19 cellular contexts compared by ENCODE assay signal in genomic region chr2:124261456-124261855, GRCh38.
"Had no signal": no experiment of that assay in that cellular context is flagged by ENCODE, and none has a peak within 500 bp of the region (broad histone marks: within the 10 kb centered on the region; RNA-seq: fewer than 3 reads in every experiment).

No MANE protein-coding gene starts in this region.

- H3K27me3 Mint-ChIP-seq: T-cell had no signal

- H3K27ac Mint-ChIP-seq: T-cell; T-helper 1 cell treated with Interleukin-12 subunit alpha and Interleukin-12 subunit beta and Interleukin-4 antibody, amounts not matched to agents 30 μg/mL and 1 μg/mL, for 36 hours had no signal

- H3K4me2 ChIP-seq: KMS-11, SK-N-SH had no signal

- H3K9me2 ChIP-seq: SK-N-SH had no signal

- H3K36me3 Mint-ChIP-seq: T-cell had no signal

- ATAC-seq: HepG2, K562, T-cell had no signal

- H3K4me1 Mint-ChIP-seq: T-cell had no signal

- H3K4me3 ChIP-seq: K562 had no signal

- H3K4me3 Mint-ChIP-seq: T-cell; T-helper 1 cell treated with Interleukin-12 subunit alpha and Interleukin-12 subunit beta and Interleukin-4 antibody, amounts not matched to agents 30 μg/mL and 1 μg/mL, for 36 hours had no signal

- H3K27ac ChIP-seq: KMS-11 had no signal

- DNase-seq: IMR-90, NCI-H1092 treated with DMSO at 0.1 percent for 48 hours, NCI-H1436, NCI-H187, NCI-H2081, NCI-H2107, NCI-H2227 treated with DMSO at 0.1 percent for 48 hours, NCI-H524, NCI-H526 treated with DMSO at 0.1 percent for 48 hours, NCI-H748 treated with DMSO at 0.1 percent for 48 hours, Right ventricle myocardium superior, RPMI8226, SK-N-SH, SW 1271, T-cell had no signal
